1 cellular context compared by ENCODE assay signal in the genomic region with DNA sequence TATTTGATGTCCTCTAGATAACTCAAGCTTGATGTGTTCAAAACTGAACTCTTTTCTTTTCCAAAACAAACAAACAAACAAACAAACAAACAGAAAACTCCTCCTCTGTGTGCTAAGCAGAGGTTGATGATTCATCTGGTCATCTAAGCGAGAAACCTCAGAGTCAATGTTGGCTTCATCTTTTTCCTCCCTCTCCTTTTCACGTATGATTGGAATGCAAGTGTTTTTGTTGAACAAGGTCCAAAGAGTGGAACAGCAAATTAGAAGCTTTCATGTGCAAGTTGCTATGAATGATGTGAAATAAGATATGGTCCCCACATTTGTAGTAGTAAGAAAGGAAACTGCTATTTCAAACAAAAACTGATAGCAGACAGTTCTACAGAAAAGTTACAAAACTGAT.
TF ChIP-seq lines count a peak whose summit lies in the region.

No MANE protein-coding gene starts in this region.

TF ChIP-seq in HCT116, 20 proteins besides CTCF, POLR2A, EP300 and RAD21 (continued from another document):
- TF ChIP-seq CEBPB (IDR thresholded peaks at IDR 0.05; ENCODE audit: low read depth) (no peak), EZH2 (IDR thresholded peaks at IDR 0.05) (no peak), FOSL1 (IDR thresholded peaks at IDR 0.05; ENCODE audit: low read depth) (peak; percentile 22; the same call in 1 of the 2 replicates)
